Comparison of ENCODE assay signal across 14 cellular contexts in the genomic region with DNA sequence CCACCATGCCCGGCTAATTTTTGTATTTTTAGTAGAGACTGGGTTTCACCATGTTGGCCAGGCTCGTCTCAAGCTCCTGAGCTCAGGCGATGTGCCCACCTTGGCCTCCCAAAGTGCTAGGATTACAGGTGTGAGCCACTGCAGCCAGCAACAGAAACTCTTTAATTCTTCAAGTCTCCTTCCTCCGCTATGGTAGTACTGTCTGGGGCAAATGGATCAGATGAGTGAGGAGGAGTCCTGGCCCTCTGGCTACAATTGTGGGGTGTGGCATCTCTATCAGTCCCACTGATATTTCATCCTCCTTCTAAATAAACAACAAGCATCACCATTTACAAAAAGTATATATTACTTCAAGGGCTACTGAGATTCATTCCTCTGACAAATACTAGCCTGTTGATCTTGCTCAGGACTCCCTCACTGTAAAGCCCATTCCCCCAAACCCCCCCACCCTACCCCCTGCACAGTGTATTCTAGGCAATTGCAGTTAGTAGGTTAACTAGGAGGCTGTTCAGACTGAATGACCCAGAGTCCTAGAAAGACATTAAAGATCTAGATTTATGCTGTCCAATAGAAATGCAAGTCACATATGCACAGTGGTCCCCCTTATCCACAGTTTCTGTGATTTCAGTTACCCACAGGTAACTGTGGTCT.
DNase-seq lines count a peak whose midpoint lies in the region; ATAC-seq, FAIRE-seq and TF ChIP-seq lines count a peak whose summit lies in the region.
"Had no signal": no experiment of that assay in that cellular context is flagged by ENCODE, and none has a peak within 500 bp of the region (broad histone marks: within the 10 kb centered on the region; RNA-seq: fewer than 3 reads in every experiment).

No MANE protein-coding gene starts in this region.

- H3K56ac ChIP-seq in IMR-90 (ENCODE audit: extremely low read depth, insufficient read depth, low read length), result no peak overlapping the region

- no peak for FAIRE-seq in GM12892 (lab: Jason Lieb, UNC)
- FAIRE-seq: GM12878 had no signal

- peaks cover 0 to 8% (median 2%) of the 10 kb centered on the region in 11 experiments; a peak in 10 of 22 replicates for H3K9me3 ChIP-seq in BLaER1 treated with 17β-estradiol and CSF1 and Interleukin-3, amounts not matched to agents 10 nM and 100 nM (replicated peaks in 1 of 11)
- H3K9me3 ChIP-seq in IMR-90 (ENCODE audit: control insufficient read depth, insufficient read depth, low read length) (no peaks in the 10 kb centered on the region), tibial artery (no peaks in the 10 kb centered on the region), A673 (ENCODE audit: low read depth, low read length, poor library complexity, severe bottlenecking) (no peaks in the 10 kb centered on the region)
- H3K9me3 ChIP-seq: Caco-2 had no signal

- H3K4me1 ChIP-seq in BLaER1 treated with 17β-estradiol and CSF1 and Interleukin-3, amounts not matched to agents 10 nM and 100 nM, result peaks cover 8 to 99% (median 64%) of the 10 kb centered on the region in 10 experiments
- H3K4me1 ChIP-seq in IMR-90 (ENCODE audit: control insufficient read depth, insufficient read depth, low read length), result no peaks in the 10 kb centered on the region
- peaks cover 0 to 27% (median 15%) of the 10 kb centered on the region in 4 donors for H3K4me1 ChIP-seq in tibial artery
- peaks cover 12% of the 10 kb centered on the region for H3K4me1 ChIP-seq in A673 (ENCODE audit: insufficient read depth, low read length, poor library complexity, severe bottlenecking)

- no peak for TF ChIP-seq RAD21 in IMR-90 (IDR thresholded peaks at IDR 0.05; ENCODE audit: low read length)

- in situ Hi-C loops in IMR-90 (cut with MboI; ENCODE audit: low sequenced_read_pairs), result no loop called here

- no peak overlapping the region for H3K4ac ChIP-seq in IMR-90 (ENCODE audit: low read depth, low read length)

- H3K4me1 Mint-ChIP-seq in chondrocyte (ENCODE audit: low read depth), result peaks cover 15% of the 10 kb centered on the region
- H3K4me1 Mint-ChIP-seq: B cell, CD14-positive monocyte had no signal

- H3K27ac Mint-ChIP-seq in chondrocyte (ENCODE audit: unreplicated experiment), result peak overlapping the region; percentile 49
- H3K27ac Mint-ChIP-seq: B cell; CD14-positive monocyte; CD8-positive, alpha-beta T cell had no signal

- H3K9me1 ChIP-seq in IMR-90 (ENCODE audit: insufficient read depth, low read length), result no peaks in the 10 kb centered on the region; the same call in 1 of the 2 replicates

- no peak overlapping the region for H3K23ac ChIP-seq in IMR-90 (ENCODE audit: low read depth, low read length)

- no peak overlapping the region for H2AFZ ChIP-seq in IMR-90 (replicated peaks; ENCODE audit: low read length, poor library complexity)

- H2BK5ac ChIP-seq in IMR-90 (ENCODE audit: low read depth, low read length, poor library complexity, severe bottlenecking), result no peak overlapping the region

- ATAC-seq in IMR-90 (ENCODE audit: low read depth), result peak; percentile 17; the same call in 1 of the 2 replicates
- ATAC-seq: CD8-positive, alpha-beta T cell; GM12878 had no signal

- H3K4me3 Mint-ChIP-seq in chondrocyte (ENCODE audit: unreplicated experiment), result no peak overlapping the region
- H3K4me3 Mint-ChIP-seq: B cell; CD14-positive monocyte; CD8-positive, alpha-beta T cell had no signal

- dilution Hi-C loops in IMR-90 (cut with HindIII; ENCODE audit: low sequenced_read_pairs, unreplicated experiment), result no loop called here

- H3K4me3 ChIP-seq in BLaER1 treated with 17β-estradiol and CSF1 and Interleukin-3, amounts not matched to agents 10 nM and 100 nM, result no peak overlapping the region
- H3K4me3 ChIP-seq in IMR-90 (ENCODE audit: insufficient read depth, low read depth, low read length), result no peak overlapping the region
- no peak overlapping the region for H3K4me3 ChIP-seq in tibial artery
- H3K4me3 ChIP-seq in A673 (ENCODE audit: low read depth, low read length, poor library complexity, severe bottlenecking), result no peak overlapping the region
- H3K4me3 ChIP-seq: GM12878 had no signal

- H3K27ac ChIP-seq in BLaER1 treated with 17β-estradiol and CSF1 and Interleukin-3, amounts not matched to agents 10 nM and 100 nM, result peak overlapping the region in 5 of 11 experiments; percentile 13 to 63 (median 56); a peak in 7 of 22 replicates
- H3K27ac ChIP-seq in IMR-90 (ENCODE audit: insufficient read depth, low read length) (no peak overlapping the region), tibial artery (peak overlapping the region; percentile 39 to 64), A673 (ENCODE audit: low read depth, low read length, poor library complexity, severe bottlenecking) (no peak overlapping the region)

- H2BK15ac ChIP-seq in IMR-90 (ENCODE audit: low read depth, low read length), result no peak overlapping the region

- peak overlapping the region in 4 of 11 experiments; percentile 53 to 59 (median 57); a peak in 6 of 22 replicates for H3K9ac ChIP-seq in BLaER1 treated with 17β-estradiol and CSF1 and Interleukin-3, amounts not matched to agents 10 nM and 100 nM
- no peak overlapping the region for H3K9ac ChIP-seq in IMR-90 (ENCODE audit: low read depth, low read length)

- H2BK20ac ChIP-seq in IMR-90 (ENCODE audit: low read depth, low read length), result no peak overlapping the region

- no peak overlapping the region for H3K18ac ChIP-seq in IMR-90 (ENCODE audit: low read depth, low read length)

- H3K27me3 ChIP-seq in BLaER1 treated with 17β-estradiol and CSF1 and Interleukin-3, amounts not matched to agents 10 nM and 100 nM, result no peaks in the 10 kb centered on the region
- H3K27me3 ChIP-seq in IMR-90 (ENCODE audit: control insufficient read depth, insufficient read depth, low read length), result peaks cover 1% of the 10 kb centered on the region; the same call in 1 of the 2 replicates
- no peaks in the 10 kb centered on the region for H3K27me3 ChIP-seq in tibial artery
- H3K27me3 ChIP-seq in A673 (replicated peaks; ENCODE audit: insufficient read depth, low read depth, low read length, poor library complexity), result no peaks in the 10 kb centered on the region

- DNase-seq in IMR-90 (no peak), chondrocyte (ENCODE audit: low spot score) (no peak), tibial artery (no peak), GM10248 (ENCODE audit: extremely low spot score) (no peak), GM12892 (ENCODE audit: insufficient read length) (no peak), A673 (ENCODE audit: low spot score) (no peak)
- DNase-seq: Caco-2; CD8-positive, alpha-beta T cell; Kasumi-1; KBM-7 had no signal

- peaks cover 2% of the 10 kb centered on the region for H3K27me3 Mint-ChIP-seq in chondrocyte (ENCODE audit: low read depth)

- H4K20me1 ChIP-seq in BLaER1 treated with 17β-estradiol and CSF1 and Interleukin-3, amounts not matched to agents 10 nM and 100 nM, result no peaks in the 10 kb centered on the region
- H4K20me1 ChIP-seq in IMR-90 (ENCODE audit: insufficient read depth, low read length), result no peaks in the 10 kb centered on the region

- BruUV-seq in IMR-90 (replicated peaks; lab: Mats Ljungman, UMichigan), result no TSS peak
- BruUV-seq in A673 (replicated peaks; lab: Mats Ljungman, UMichigan), result no TSS peak

- no peaks in the 10 kb centered on the region for H3K9me3 Mint-ChIP-seq in chondrocyte (ENCODE audit: low read depth)
- H3K9me3 Mint-ChIP-seq: CD8-positive, alpha-beta T cell had no signal

- H4K5ac ChIP-seq in IMR-90 (ENCODE audit: low read depth, low read length), result no peak overlapping the region

- POLR2A ChIA-PET in IMR-90 (lab: Charles Lee; ENCODE audit: unreplicated experiment) (interaction anchor here (0.7 kb wide), 1 partner anchor 71 kb away, joined by 4 read pairs; a partner anchor contains a TSS), GM10248 (lab: Yijun Ruan, JAX) (interaction anchor here (0.6 kb wide), 1 partner anchor 47 kb away, joined by 3 read pairs; no protein-coding TSS in a partner anchor), A673 (lab: Charles Lee; ENCODE audit: low non-redundant PET) (no interaction called here)

- H2BK120ac ChIP-seq in IMR-90 (ENCODE audit: low read depth, low read length), result no peak overlapping the region

- peak overlapping the region; percentile 30 to 76 (median 44); a peak in 21 of 22 replicates for H3K4me2 ChIP-seq in BLaER1 treated with 17β-estradiol and CSF1 and Interleukin-3, amounts not matched to agents 10 nM and 100 nM
- H3K4me2 ChIP-seq in IMR-90 (ENCODE audit: low read depth, low read length), result no peak overlapping the region

- TF ChIP-seq CTCF in IMR-90 (conservative IDR thresholded peaks at IDR 0.05; ENCODE audit: low read depth, low read length), result no peak
- TF ChIP-seq CTCF in chondrocyte (IDR thresholded peaks at IDR 0.05), result no peak
- TF ChIP-seq CTCF in tibial artery (IDR thresholded peaks at IDR 0.05), result no peak
- TF ChIP-seq CTCF in GM10248 (IDR thresholded peaks at IDR 0.05; ENCODE audit: control extremely low read depth, extremely low read depth, low read depth, missing control alignments), result no peak
- TF ChIP-seq CTCF in A673 (conservative IDR thresholded peaks at IDR 0.05; ENCODE audit: low read depth, low read length), result no peak

- no peak overlapping the region for H4K8ac ChIP-seq in IMR-90 (ENCODE audit: low read depth in 2 of 2, low read length in 2 of 2)

- H2AK5ac ChIP-seq in IMR-90 (ENCODE audit: low read depth, low read length), result no peak overlapping the region

- H3K36me3 Mint-ChIP-seq in chondrocyte (ENCODE audit: low read depth), result no peaks in the 10 kb centered on the region
- H3K36me3 Mint-ChIP-seq: CD14-positive monocyte; CD8-positive, alpha-beta T cell had no signal

- H3K14ac ChIP-seq in IMR-90 (replicated peaks; ENCODE audit: low read depth, low read length), result no peak overlapping the region

- H4K91ac ChIP-seq in IMR-90 (ENCODE audit: insufficient read depth, low read depth, low read length), result no peak overlapping the region

- no peaks in the 10 kb centered on the region for H3K79me1 ChIP-seq in IMR-90 (ENCODE audit: low read depth in 1 of 2, low read length in 2 of 2)

- TF ChIP-seq POLR2A in IMR-90 (IDR thresholded peaks at IDR 0.05; ENCODE audit: low read depth, low read length), result no peak
- no peak for TF ChIP-seq POLR2A in GM12892 (IDR thresholded peaks at IDR 0.05; ENCODE audit: low read depth, low read length)

- intact Hi-C loops in IMR-90 (cut with micrococcal nuclease), result no loop called here
- intact Hi-C loops in tibial artery (cut with DNase I; ENCODE audit: low total_unique reads), result no loop called here
- intact Hi-C loops in A673 (cut with micrococcal nuclease; ENCODE audit: unreplicated experiment), result no loop called here

- WGBS in IMR-90 (ENCODE audit: extremely low coverage in 2 of 2, insufficient read length in 1 of 2), 2 experiments, result no CpG with 5 or more reads among the region's 4 CpGs

- no peak overlapping the region for H2AK9ac ChIP-seq in IMR-90 (replicated peaks; ENCODE audit: low read depth, low read length, poor library complexity)

- CTCF ChIA-PET in IMR-90 (lab: Yijun Ruan, JAX) (no interaction called here), GM10248 (lab: Yijun Ruan, JAX) (no interaction called here), A673 (lab: Charles Lee) (no interaction called here)

- no peaks in the 10 kb centered on the region for H3K36me3 ChIP-seq in BLaER1 treated with 17β-estradiol and CSF1 and Interleukin-3, amounts not matched to agents 10 nM and 100 nM
- H3K36me3 ChIP-seq in IMR-90 (ENCODE audit: control insufficient read depth, insufficient read depth, low read length) (no peaks in the 10 kb centered on the region), tibial artery (no peaks in the 10 kb centered on the region), A673 (ENCODE audit: insufficient read depth, low read length, poor library complexity, severe bottlenecking) (no peaks in the 10 kb centered on the region)

Comparison
In these comparisons a context has a peak if more than half of its experiments do, and no peak if none do; other contexts are left out.
1. H3K27ac ChIP-seq: peak in tibial artery (2 of 2); none in IMR-90 (single experiment) and A673 (single experiment).